ENCODE assay signal across 9 cellular contexts in the genomic region with DNA sequence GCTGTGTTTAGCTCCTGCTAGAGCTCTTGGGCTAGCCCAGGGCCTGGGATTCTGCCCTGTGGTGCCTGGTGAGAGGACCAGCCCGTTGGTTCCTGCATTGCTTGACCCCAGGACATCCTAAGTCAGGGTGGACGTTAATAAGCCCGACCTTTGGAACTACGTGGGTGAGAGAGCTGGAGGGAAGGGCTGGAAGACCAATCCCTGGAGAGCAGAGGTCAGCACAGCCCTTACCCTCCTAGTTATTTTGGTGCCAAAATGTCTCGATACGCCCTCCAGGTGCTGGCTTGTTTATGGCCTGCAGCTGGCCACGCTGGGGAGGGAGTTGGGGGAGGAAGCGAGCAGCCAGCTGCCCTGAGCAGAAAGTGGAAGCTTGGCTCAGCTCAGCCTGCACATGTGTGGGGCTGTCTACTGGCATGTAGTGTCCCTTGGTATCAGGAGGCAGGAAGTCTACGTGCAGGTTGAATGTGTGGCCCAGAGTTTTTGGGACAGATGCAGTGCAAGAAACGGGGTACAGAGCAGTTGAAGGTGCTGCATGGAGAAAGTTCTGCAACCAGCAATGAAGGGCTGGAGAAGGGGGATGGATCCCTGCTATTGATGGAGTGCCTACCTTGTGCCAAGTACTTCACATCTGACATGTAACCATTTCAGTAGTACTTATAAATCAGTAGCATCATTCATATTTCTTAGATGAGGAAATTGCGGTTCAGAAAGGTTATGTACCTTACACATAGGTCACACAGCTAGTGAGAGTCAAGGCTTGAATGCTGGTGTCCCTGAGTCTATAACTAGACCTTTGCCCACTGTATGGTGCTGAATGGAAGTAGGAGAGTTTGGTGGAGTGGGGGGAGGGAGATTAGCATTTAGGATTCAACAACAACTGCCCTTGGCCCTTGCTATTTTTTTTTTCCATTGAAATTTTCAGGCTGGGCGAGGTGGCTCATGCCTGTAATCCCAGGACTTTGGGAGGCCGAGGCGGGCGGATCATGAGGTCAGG. TPM values are rescaled to one million over a fixed set of nuclear protein-coding genes. Genes with fewer than 3 reads are reported as not detected.
DNase-seq lines count a peak whose midpoint lies in the region; ATAC-seq and TF ChIP-seq lines count a peak whose summit lies in the region.
"Had no signal": no experiment of that assay in that cellular context is flagged by ENCODE, and none has a peak within 500 bp of the region (broad histone marks: within the 10 kb centered on the region; RNA-seq: fewer than 3 reads in every experiment).

No MANE protein-coding gene starts in this region.

- H3K4me2 ChIP-seq in SK-N-SH: no peak overlapping the region

- peaks cover 51% of the 10 kb centered on the region for H3K4me1 Mint-ChIP-seq in CD4-positive, alpha-beta T cell (ENCODE audit: low read depth)

- H3K27me3 Mint-ChIP-seq in CD4-positive, alpha-beta T cell: no peaks in the 10 kb centered on the region

- H3K9ac ChIP-seq in skeletal muscle tissue (ENCODE audit: low read depth in 1 of 3, low read length in 3 of 3) (peak overlapping the region in 1 of 3 donors; percentile 60), SK-N-SH (no peak overlapping the region)

- H3K4me1 ChIP-seq in skeletal muscle tissue (ENCODE audit: control insufficient read depth in 3 of 3, insufficient read depth in 3 of 3, low read length in 3 of 3) (peaks cover 19 to 27% (median 24%) of the 10 kb centered on the region in 3 donors), SK-N-SH (ENCODE audit: control insufficient read depth in 1 of 2, insufficient read depth in 2 of 2, low read depth in 1 of 2, low read length in 1 of 2) (peaks cover 20 to 21% of the 10 kb centered on the region in 2 experiments; a peak in 2 of 4 replicates)

- peak overlapping the region; percentile 32 for H3K27ac Mint-ChIP-seq in CD4-positive, alpha-beta T cell

- H3K27me3 ChIP-seq in CD4-positive, alpha-beta T cell (ENCODE audit: control insufficient read depth, insufficient read depth, low read length): no peaks in the 10 kb centered on the region
- H3K27me3 ChIP-seq in skeletal muscle tissue (ENCODE audit: control insufficient read depth in 3 of 3, insufficient read depth in 3 of 3, low read length in 3 of 3) (no peaks in the 10 kb centered on the region), SK-N-SH (ENCODE audit: insufficient read depth) (no peaks in the 10 kb centered on the region)

- H2AFZ ChIP-seq in SK-N-SH (ENCODE audit: low read depth): no peak overlapping the region

- no peaks in the 10 kb centered on the region for H3K9me3 Mint-ChIP-seq in CD4-positive, alpha-beta T cell

- no peak overlapping the region for H3K27ac ChIP-seq in CD4-positive, alpha-beta T cell (ENCODE audit: low read depth, low read length)
- no peak overlapping the region for H3K27ac ChIP-seq in skeletal muscle tissue (ENCODE audit: low read depth, low read length)
- no peak overlapping the region for H3K27ac ChIP-seq in SK-N-SH (ENCODE audit: low read depth in 2 of 2, low read length in 1 of 2)

- no peak for TF ChIP-seq CTCF in CD4-positive, alpha-beta T cell (IDR thresholded peaks at IDR 0.05)
- TF ChIP-seq CTCF in fibroblast of villous mesenchyme (IDR thresholded peaks at IDR 0.05; ENCODE audit: insufficient read depth, low read depth, low read length) (no peak), SK-N-SH (IDR thresholded peaks at IDR 0.05) (no peak)

- H3K36me3 ChIP-seq in skeletal muscle tissue (ENCODE audit: control insufficient read depth in 3 of 3, insufficient read depth in 3 of 3, low read length in 3 of 3) (no peaks in the 10 kb centered on the region), SK-N-SH (replicated peaks in 1 of 2; ENCODE audit: control insufficient read depth in 1 of 2, insufficient read depth in 2 of 2, low read length in 1 of 2) (no peaks in the 10 kb centered on the region)

- no peak for TF ChIP-seq EP300 in SK-N-SH (IDR thresholded peaks at IDR 0.05; ENCODE audit: borderline replicate concordance in 1 of 2, low read depth in 1 of 2, low read length in 1 of 2)

- H3K4me3 Mint-ChIP-seq in CD4-positive, alpha-beta T cell: peak overlapping the region; percentile 44

- H3K36me3 Mint-ChIP-seq in CD4-positive, alpha-beta T cell (ENCODE audit: low read depth): peaks cover 4% of the 10 kb centered on the region

- POLR2A ChIA-PET in CD4-positive, alpha-beta T cell (lab: Charles Lee): no interaction called here
- POLR2A ChIA-PET in SK-N-SH (lab: Yijun Ruan, JAX): interaction anchor here (1.2 kb wide), 1 partner anchor 11 kb away, joined by 3 read pairs; no protein-coding TSS in a partner anchor

- H4K20me1 ChIP-seq in SK-N-SH (ENCODE audit: insufficient read depth): no peaks in the 10 kb centered on the region

- ATAC-seq in CD4-positive, alpha-beta T cell (ENCODE audit: poor library complexity): no peak
- peak; percentile 53 for ATAC-seq in GM19351 (IDR thresholded peaks at IDR 0.05; ENCODE audit: unreplicated experiment)

- DNase-seq in CD4-positive, alpha-beta T cell: no peak
- peak; percentile 19 to 35 for DNase-seq in Kasumi-1 (lab: John Stamatoyannopoulos, UW)
- peak; percentile 61 for DNase-seq in fibroblast of villous mesenchyme (ENCODE audit: low read depth)
- DNase-seq in NCI-H187 treated with DMSO at 0.1 percent for 48 hours (lab: John Stamatoyannopoulos, UW): no peak
- DNase-seq in SK-N-SH: no peak
- no peak for DNase-seq in T-helper 1 cell

- WGBS in SK-N-SH (ENCODE audit: low lambda C conversion rate): 87% methylated on average over 15 of the region's 15 CpGs

- H3F3A ChIP-seq in SK-N-SH (replicated peaks; ENCODE audit: insufficient read depth): peaks cover 3% of the 10 kb centered on the region

- intact Hi-C loops in CD4-positive, alpha-beta T cell (cut with DNase I, micrococcal nuclease): no loop called here

- no peaks in the 10 kb centered on the region for H3K9me3 ChIP-seq in CD4-positive, alpha-beta T cell (ENCODE audit: control insufficient read depth, low read length)
- H3K9me3 ChIP-seq in skeletal muscle tissue (ENCODE audit: control insufficient read depth in 3 of 3, low read length in 3 of 3) (no peaks in the 10 kb centered on the region), SK-N-SH (no peaks in the 10 kb centered on the region)

- H3K4me3 ChIP-seq in fibroblast of villous mesenchyme (ENCODE audit: low read depth, low read length) (no peak overlapping the region), skeletal muscle tissue (ENCODE audit: low read length in 3 of 3) (peak overlapping the region in 2 of 3 donors; percentile 41 to 47), SK-N-SH (ENCODE audit: low read depth in 2 of 2, low read length in 1 of 2) (no peak overlapping the region)

- no peaks in the 10 kb centered on the region for H3K79me2 ChIP-seq in SK-N-SH (ENCODE audit: insufficient read depth)

- TF ChIP-seq RAD21 in SK-N-SH (IDR thresholded peaks at IDR 0.05; ENCODE audit: low read length): no peak

- no peaks in the 10 kb centered on the region for H3K9me2 ChIP-seq in SK-N-SH

- CTCF ChIA-PET in CD4-positive, alpha-beta T cell (lab: Charles Lee): no interaction called here
- CTCF ChIA-PET in SK-N-SH (lab: Yijun Ruan, JAX): interaction anchor here (1.2 to 3.1 kb wide), 3 partner anchors 11 to 94 kb away, joined by 3 to 15 read pairs (median 4); no protein-coding TSS in a partner anchor

TF ChIP-seq in SK-N-SH, 30 proteins besides CTCF, POLR2A, EP300 and RAD21:
- TF ChIP-seq, protein P1, sequence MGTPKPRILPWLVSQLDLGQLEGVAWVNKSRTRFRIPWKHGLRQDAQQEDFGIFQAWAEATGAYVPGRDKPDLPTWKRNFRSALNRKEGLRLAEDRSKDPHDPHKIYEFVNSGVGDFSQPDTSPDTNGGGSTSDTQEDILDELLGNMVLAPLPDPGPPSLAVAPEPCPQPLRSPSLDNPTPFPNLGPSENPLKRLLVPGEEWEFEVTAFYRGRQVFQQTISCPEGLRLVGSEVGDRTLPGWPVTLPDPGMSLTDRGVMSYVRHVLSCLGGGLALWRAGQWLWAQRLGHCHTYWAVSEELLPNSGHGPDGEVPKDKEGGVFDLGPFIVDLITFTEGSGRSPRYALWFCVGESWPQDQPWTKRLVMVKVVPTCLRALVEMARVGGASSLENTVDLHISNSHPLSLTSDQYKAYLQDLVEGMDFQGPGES (IDR thresholded peaks at IDR 0.05; ENCODE audit: low read depth, low read length): no peak
- TF ChIP-seq NRF1 (IDR thresholded peaks at IDR 0.05; ENCODE audit: low read depth, low read length): no peak

RNA-seq across cellular contexts. Expression of gene DGKD, which starts 5.0 kb away (rescaled TPM):
- 100 to 1,000 TPM; 147 to 156 TPM for total RNA-seq in CD4-positive, alpha-beta T cell
- total RNA-seq in fibroblast of villous mesenchyme (10.0 and 16.0 TPM in 2 replicates), skeletal muscle tissue (17.2 TPM)
- 17.7 and 21.7 TPM in 2 replicates for polyA plus RNA-seq in SK-N-SH (2012; rRNA removed)
- 8.0 and 10.4 TPM in 2 replicates for polyA plus RNA-seq in SK-N-SH (2012; cell fraction: cytosol; rRNA removed)
- polyA plus RNA-seq in SK-N-SH (2012; cell fraction: nucleus; rRNA removed): 75.5 and 81.2 TPM in 2 replicates

RNA-seq across cellular contexts. Expression of gene SAG, which starts 41.7 kb away (rescaled TPM):
- total RNA-seq in CD4-positive, alpha-beta T cell: under 1 TPM; 0.03 to 0.22 TPM
- total RNA-seq in fibroblast of villous mesenchyme: not detected in 2 replicates
- not detected for total RNA-seq in skeletal muscle tissue
- polyA plus RNA-seq in SK-N-SH (2012; rRNA removed): not detected in 2 replicates
- 0.09 TPM in 1 of 2 replicates, not detected in the other for polyA plus RNA-seq in SK-N-SH (2012; cell fraction: cytosol; rRNA removed)
- not detected in 2 replicates for polyA plus RNA-seq in SK-N-SH (2012; cell fraction: nucleus; rRNA removed)
- polyA plus RNA-seq: neural cell had no signal

Comparison
In these comparisons a context has a peak if more than half of its experiments do, and no peak if none do; other contexts are left out.
1. DNase-seq: peak in Kasumi-1 (2 of 2) and fibroblast of villous mesenchyme (single experiment); none in CD4-positive, alpha-beta T cell (0 of 10), NCI-H187 treated with DMSO at 0.1 percent for 48 hours (single experiment), SK-N-SH (single experiment) and T-helper 1 cell (0 of 5).
2. H3K4me3 ChIP-seq: peak in skeletal muscle tissue (2 of 3); none in fibroblast of villous mesenchyme (single experiment) and SK-N-SH (0 of 2).